1 cellular context compared by ENCODE assay signal in the genomic region with DNA sequence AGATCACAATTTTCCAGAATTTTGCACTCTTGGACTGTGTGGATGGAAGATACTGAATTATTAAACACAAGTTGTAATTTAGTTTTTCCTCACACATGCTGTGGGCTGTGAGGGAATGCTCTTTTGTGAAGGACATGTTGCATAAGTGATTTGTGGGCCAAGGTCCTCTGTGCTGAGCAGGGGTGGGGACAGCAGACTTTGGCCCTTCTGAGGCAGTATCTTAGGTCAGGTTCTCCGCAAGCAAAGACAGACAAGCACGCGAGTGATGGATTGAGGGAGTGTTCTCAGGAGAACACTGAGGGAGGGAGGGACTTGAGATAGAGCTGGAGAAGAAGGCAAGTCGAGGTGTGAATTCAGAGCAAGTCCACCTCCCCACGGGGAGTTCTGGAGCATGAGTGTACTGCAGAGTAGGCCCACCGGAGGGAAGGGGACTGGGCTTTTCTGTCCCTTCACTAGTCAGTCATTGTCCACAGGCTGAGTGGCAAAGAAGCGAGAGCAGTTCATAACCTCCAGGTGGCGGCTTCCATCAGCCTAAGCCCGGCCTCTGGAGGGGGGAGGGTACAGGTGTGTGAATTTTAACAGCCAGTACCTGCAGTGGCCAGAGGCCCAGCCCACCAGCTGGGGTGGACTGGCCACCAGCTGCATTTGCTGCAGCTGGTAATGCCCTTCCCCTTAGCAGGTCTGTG.
TF ChIP-seq lines count a peak whose summit lies in the region.

No MANE protein-coding gene starts in this region.

TF ChIP-seq in HepG2, 621 proteins besides CTCF, POLR2A, EP300 and RAD21 (continues in another document):
- TF ChIP-seq ZNF274 (CRISPR knock-in tag; IDR thresholded peaks at IDR 0.05) = no peak
- TF ChIP-seq NCOA2 (CRISPR knock-in tag; IDR thresholded peaks at IDR 0.05) = no peak
- TF ChIP-seq, protein P1, sequence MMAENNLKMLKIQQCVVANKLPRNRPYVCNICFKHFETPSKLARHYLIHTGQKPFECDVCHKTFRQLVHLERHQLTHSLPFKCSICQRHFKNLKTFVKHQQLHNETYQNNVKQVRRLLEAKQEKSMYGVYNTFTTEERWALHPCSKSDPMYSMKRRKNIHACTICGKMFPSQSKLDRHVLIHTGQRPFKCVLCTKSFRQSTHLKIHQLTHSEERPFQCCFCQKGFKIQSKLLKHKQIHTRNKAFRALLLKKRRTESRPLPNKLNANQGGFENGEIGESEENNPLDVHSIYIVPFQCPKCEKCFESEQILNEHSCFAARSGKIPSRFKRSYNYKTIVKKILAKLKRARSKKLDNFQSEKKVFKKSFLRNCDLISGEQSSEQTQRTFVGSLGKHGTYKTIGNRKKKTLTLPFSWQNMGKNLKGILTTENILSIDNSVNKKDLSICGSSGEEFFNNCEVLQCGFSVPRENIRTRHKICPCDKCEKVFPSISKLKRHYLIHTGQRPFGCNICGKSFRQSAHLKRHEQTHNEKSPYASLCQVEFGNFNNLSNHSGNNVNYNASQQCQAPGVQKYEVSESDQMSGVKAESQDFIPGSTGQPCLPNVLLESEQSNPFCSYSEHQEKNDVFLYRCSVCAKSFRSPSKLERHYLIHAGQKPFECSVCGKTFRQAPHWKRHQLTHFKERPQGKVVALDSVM (CRISPR knock-in tag; IDR thresholded peaks at IDR 0.05) = no peak
- TF ChIP-seq, protein P2, sequence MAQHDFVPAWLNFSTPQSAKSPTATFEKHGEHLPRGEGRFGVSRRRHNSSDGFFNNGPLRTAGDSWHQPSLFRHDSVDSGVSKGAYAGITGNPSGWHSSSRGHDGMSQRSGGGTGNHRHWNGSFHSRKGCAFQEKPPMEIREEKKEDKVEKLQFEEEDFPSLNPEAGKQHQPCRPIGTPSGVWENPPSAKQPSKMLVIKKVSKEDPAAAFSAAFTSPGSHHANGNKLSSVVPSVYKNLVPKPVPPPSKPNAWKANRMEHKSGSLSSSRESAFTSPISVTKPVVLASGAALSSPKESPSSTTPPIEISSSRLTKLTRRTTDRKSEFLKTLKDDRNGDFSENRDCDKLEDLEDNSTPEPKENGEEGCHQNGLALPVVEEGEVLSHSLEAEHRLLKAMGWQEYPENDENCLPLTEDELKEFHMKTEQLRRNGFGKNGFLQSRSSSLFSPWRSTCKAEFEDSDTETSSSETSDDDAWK (CRISPR knock-in tag; IDR thresholded peaks at IDR 0.05) = no peak
- TF ChIP-seq FOXK1 (CRISPR knock-in tag; IDR thresholded peaks at IDR 0.05; ENCODE audit: borderline replicate concordance, low read depth) = 0 out of 2 replicates have a peak, but pooled peaks have one; percentile 21
- TF ChIP-seq RFXANK (CRISPR knock-in tag; IDR thresholded peaks at IDR 0.05) = no peak
- TF ChIP-seq ZNF33B (CRISPR knock-in tag; IDR thresholded peaks at IDR 0.05) = no peak
- no peak for TF ChIP-seq SRSF9 (IDR thresholded peaks at IDR 0.05; ENCODE audit: borderline replicate concordance, insufficient read depth, low read depth, low read length, poor library complexity, severe bottlenecking)
- no peak for TF ChIP-seq MIER2 (CRISPR knock-in tag; IDR thresholded peaks at IDR 0.05)
- TF ChIP-seq, protein P3, sequence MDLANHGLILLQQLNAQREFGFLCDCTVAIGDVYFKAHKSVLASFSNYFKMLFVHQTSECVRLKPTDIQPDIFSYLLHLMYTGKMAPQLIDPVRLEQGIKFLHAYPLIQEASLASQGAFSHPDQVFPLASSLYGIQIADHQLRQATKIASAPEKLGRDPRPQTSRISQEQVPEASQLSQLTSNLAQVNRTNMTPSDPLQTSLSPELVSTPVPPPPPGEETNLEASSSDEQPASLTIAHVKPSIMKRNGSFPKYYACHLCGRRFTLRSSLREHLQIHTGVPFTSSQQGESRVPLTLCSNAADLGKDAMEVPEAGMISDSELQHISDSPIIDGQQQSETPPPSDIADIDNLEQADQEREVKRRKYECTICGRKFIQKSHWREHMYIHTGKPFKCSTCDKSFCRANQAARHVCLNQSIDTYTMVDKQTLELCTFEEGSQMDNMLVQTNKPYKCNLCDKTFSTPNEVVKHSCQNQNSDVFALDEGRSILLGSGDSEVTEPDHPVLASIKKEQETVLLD (CRISPR knock-in tag; IDR thresholded peaks at IDR 0.05; ENCODE audit: low read depth) = no peak
- TF ChIP-seq, protein P4, sequence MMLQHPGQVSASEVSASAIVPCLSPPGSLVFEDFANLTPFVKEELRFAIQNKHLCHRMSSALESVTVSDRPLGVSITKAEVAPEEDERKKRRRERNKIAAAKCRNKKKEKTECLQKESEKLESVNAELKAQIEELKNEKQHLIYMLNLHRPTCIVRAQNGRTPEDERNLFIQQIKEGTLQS (CRISPR knock-in tag; IDR thresholded peaks at IDR 0.05) = no peak
- no peak for TF ChIP-seq ZNF781 (CRISPR knock-in tag; IDR thresholded peaks at IDR 0.05; ENCODE audit: borderline replicate concordance, not compliant biosample characterization)
- peak; percentile 35; the same call in 1 of the 2 replicates for TF ChIP-seq MIER3 (CRISPR knock-in tag; IDR thresholded peaks at IDR 0.05; ENCODE audit: borderline replicate concordance)
- TF ChIP-seq, protein P5, sequence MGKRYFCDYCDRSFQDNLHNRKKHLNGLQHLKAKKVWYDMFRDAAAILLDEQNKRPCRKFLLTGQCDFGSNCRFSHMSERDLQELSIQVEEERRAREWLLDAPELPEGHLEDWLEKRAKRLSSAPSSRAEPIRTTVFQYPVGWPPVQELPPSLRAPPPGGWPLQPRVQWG (CRISPR knock-in tag; IDR thresholded peaks at IDR 0.05; ENCODE audit: borderline replicate concordance, low read depth) = no peak
- no peak for TF ChIP-seq ZNF616 (CRISPR knock-in tag; IDR thresholded peaks at IDR 0.05; ENCODE audit: low read depth)
- TF ChIP-seq, protein P6, sequence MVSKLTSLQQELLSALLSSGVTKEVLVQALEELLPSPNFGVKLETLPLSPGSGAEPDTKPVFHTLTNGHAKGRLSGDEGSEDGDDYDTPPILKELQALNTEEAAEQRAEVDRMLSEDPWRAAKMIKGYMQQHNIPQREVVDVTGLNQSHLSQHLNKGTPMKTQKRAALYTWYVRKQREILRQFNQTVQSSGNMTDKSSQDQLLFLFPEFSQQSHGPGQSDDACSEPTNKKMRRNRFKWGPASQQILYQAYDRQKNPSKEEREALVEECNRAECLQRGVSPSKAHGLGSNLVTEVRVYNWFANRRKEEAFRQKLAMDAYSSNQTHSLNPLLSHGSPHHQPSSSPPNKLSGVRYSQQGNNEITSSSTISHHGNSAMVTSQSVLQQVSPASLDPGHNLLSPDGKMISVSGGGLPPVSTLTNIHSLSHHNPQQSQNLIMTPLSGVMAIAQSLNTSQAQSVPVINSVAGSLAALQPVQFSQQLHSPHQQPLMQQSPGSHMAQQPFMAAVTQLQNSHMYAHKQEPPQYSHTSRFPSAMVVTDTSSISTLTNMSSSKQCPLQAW (CRISPR knock-in tag; IDR thresholded peaks at IDR 0.05) = 0 out of 2 replicates have a peak, but pooled peaks have one; percentile 40
- TF ChIP-seq, protein P7, sequence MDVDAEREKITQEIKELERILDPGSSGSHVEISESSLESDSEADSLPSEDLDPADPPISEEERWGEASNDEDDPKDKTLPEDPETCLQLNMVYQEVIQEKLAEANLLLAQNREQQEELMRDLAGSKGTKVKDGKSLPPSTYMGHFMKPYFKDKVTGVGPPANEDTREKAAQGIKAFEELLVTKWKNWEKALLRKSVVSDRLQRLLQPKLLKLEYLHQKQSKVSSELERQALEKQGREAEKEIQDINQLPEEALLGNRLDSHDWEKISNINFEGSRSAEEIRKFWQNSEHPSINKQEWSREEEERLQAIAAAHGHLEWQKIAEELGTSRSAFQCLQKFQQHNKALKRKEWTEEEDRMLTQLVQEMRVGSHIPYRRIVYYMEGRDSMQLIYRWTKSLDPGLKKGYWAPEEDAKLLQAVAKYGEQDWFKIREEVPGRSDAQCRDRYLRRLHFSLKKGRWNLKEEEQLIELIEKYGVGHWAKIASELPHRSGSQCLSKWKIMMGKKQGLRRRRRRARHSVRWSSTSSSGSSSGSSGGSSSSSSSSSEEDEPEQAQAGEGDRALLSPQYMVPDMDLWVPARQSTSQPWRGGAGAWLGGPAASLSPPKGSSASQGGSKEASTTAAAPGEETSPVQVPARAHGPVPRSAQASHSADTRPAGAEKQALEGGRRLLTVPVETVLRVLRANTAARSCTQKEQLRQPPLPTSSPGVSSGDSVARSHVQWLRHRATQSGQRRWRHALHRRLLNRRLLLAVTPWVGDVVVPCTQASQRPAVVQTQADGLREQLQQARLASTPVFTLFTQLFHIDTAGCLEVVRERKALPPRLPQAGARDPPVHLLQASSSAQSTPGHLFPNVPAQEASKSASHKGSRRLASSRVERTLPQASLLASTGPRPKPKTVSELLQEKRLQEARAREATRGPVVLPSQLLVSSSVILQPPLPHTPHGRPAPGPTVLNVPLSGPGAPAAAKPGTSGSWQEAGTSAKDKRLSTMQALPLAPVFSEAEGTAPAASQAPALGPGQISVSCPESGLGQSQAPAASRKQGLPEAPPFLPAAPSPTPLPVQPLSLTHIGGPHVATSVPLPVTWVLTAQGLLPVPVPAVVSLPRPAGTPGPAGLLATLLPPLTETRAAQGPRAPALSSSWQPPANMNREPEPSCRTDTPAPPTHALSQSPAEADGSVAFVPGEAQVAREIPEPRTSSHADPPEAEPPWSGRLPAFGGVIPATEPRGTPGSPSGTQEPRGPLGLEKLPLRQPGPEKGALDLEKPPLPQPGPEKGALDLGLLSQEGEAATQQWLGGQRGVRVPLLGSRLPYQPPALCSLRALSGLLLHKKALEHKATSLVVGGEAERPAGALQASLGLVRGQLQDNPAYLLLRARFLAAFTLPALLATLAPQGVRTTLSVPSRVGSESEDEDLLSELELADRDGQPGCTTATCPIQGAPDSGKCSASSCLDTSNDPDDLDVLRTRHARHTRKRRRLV (CRISPR knock-in tag; IDR thresholded peaks at IDR 0.05) = no peak
- TF ChIP-seq FOXC1 (CRISPR knock-in tag; IDR thresholded peaks at IDR 0.05; ENCODE audit: borderline replicate concordance) = no peak
- peak; percentile 73 for TF ChIP-seq SALL1 (CRISPR knock-in tag; IDR thresholded peaks at IDR 0.05)
- no peak for TF ChIP-seq TGIF2 (CRISPR knock-in tag; IDR thresholded peaks at IDR 0.05)
- TF ChIP-seq, protein P8, sequence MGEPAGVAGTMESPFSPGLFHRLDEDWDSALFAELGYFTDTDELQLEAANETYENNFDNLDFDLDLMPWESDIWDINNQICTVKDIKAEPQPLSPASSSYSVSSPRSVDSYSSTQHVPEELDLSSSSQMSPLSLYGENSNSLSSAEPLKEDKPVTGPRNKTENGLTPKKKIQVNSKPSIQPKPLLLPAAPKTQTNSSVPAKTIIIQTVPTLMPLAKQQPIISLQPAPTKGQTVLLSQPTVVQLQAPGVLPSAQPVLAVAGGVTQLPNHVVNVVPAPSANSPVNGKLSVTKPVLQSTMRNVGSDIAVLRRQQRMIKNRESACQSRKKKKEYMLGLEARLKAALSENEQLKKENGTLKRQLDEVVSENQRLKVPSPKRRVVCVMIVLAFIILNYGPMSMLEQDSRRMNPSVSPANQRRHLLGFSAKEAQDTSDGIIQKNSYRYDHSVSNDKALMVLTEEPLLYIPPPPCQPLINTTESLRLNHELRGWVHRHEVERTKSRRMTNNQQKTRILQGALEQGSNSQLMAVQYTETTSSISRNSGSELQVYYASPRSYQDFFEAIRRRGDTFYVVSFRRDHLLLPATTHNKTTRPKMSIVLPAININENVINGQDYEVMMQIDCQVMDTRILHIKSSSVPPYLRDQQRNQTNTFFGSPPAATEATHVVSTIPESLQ (CRISPR knock-in tag; conservative IDR thresholded peaks at IDR 0.05) = no peak
- no peak for TF ChIP-seq FOXJ3 (CRISPR knock-in tag; IDR thresholded peaks at IDR 0.05; ENCODE audit: borderline replicate concordance)
- TF ChIP-seq ZMYM4 (CRISPR knock-in tag; IDR thresholded peaks at IDR 0.05) = peak; percentile 49; the same call in 1 of the 2 replicates
- TF ChIP-seq TEAD3 (CRISPR knock-in tag; optimal IDR thresholded peaks at IDR 0.05; ENCODE audit: borderline replicate concordance) = peak; percentile 54
- no peak for TF ChIP-seq YEATS4 (CRISPR knock-in tag; IDR thresholded peaks at IDR 0.05; ENCODE audit: borderline replicate concordance)
- peak; percentile 36; the same call in 1 of the 2 replicates for TF ChIP-seq ZNF331 (CRISPR knock-in tag; IDR thresholded peaks at IDR 0.05)
- peak; percentile 65 for TF ChIP-seq CEBPG (CRISPR knock-in tag; IDR thresholded peaks at IDR 0.05)
- no peak for TF ChIP-seq ZNF776 (CRISPR knock-in tag; IDR thresholded peaks at IDR 0.05)
- TF ChIP-seq, protein P9, sequence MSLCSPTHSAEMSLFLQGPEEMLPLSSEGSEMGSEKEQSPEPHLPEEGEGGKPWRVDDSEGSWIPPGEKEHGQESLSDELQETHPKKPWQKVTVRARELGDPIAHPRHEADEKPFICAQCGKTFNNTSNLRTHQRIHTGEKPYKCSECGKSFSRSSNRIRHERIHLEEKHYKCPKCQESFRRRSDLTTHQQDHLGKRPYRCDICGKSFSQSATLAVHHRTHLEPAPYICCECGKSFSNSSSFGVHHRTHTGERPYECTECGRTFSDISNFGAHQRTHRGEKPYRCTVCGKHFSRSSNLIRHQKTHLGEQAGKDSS (CRISPR knock-in tag; IDR thresholded peaks at IDR 0.05; ENCODE audit: borderline replicate concordance, low read depth) = no peak
- TF ChIP-seq ZNF549 (CRISPR knock-in tag; IDR thresholded peaks at IDR 0.05) = no peak
- TF ChIP-seq ZFP41 (CRISPR knock-in tag; IDR thresholded peaks at IDR 0.05; ENCODE audit: borderline replicate concordance) = no peak
- TF ChIP-seq ZNF839 (CRISPR knock-in tag; IDR thresholded peaks at IDR 0.05; ENCODE audit: borderline replicate concordance) = no peak
- no peak for TF ChIP-seq REXO4 (CRISPR knock-in tag; IDR thresholded peaks at IDR 0.05; ENCODE audit: borderline replicate concordance)
- TF ChIP-seq, protein P10, sequence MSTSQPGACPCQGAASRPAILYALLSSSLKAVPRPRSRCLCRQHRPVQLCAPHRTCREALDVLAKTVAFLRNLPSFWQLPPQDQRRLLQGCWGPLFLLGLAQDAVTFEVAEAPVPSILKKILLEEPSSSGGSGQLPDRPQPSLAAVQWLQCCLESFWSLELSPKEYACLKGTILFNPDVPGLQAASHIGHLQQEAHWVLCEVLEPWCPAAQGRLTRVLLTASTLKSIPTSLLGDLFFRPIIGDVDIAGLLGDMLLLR (CRISPR knock-in tag; IDR thresholded peaks at IDR 0.05) = no peak
- no peak for TF ChIP-seq HMGA1 (CRISPR knock-in tag; conservative IDR thresholded peaks at IDR 0.05)
- TF ChIP-seq, protein P11, sequence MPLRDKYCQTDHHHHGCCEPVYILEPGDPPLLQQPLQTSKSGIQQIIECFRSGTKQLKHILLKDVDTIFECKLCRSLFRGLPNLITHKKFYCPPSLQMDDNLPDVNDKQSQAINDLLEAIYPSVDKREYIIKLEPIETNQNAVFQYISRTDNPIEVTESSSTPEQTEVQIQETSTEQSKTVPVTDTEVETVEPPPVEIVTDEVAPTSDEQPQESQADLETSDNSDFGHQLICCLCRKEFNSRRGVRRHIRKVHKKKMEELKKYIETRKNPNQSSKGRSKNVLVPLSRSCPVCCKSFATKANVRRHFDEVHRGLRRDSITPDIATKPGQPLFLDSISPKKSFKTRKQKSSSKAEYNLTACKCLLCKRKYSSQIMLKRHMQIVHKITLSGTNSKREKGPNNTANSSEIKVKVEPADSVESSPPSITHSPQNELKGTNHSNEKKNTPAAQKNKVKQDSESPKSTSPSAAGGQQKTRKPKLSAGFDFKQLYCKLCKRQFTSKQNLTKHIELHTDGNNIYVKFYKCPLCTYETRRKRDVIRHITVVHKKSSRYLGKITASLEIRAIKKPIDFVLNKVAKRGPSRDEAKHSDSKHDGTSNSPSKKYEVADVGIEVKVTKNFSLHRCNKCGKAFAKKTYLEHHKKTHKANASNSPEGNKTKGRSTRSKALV (CRISPR knock-in tag; IDR thresholded peaks at IDR 0.05) = no peak
